Comparison of ENCODE assay signal across 39 cellular contexts in the genomic region with DNA sequence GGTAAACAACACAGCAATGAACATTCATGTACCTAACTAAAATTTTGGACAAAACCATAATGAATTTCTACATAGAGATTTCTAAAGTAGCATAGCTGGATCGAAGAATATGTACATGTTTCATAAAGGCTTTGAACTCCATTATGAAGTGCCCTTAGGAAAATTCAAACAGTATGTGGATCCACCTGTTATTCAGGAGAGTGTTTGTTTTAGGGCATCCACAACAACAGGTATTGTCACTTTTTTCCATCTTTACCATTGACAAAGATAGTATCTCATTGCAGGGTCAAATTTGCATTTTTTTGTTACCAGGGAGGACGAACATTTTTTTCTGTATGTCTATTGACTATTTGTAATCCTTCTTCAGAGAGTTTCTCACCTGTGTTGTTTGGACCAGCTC.
"Had no signal": no experiment of that assay in that cellular context is flagged by ENCODE, and none has a peak within 500 bp of the region (broad histone marks: within the 10 kb centered on the region; RNA-seq: fewer than 3 reads in every experiment).

No MANE protein-coding gene starts in this region.

- H3K27ac ChIP-seq: adrenal gland, ascending aorta, body of pancreas, brain microvascular endothelial cell, breast epithelium, cardiac muscle cell had no signal

- H3K9me3 Mint-ChIP-seq: activated naive CD4-positive, alpha-beta T cell treated with anti-CD3 and anti-CD28 coated beads for 36 hours; activated naive CD4-positive, alpha-beta T cell treated with anti-CD3 and anti-CD28 coated beads, Interleukin-2, amount 10 ng/mL, durations not matched to agents 7 days and 5 days; activated naive CD4-positive, alpha-beta T cell treated with anti-CD3 and anti-CD28 coated beads, Interleukin-2, amount 50 U/mL, for 24 hours; activated naive CD4-positive, alpha-beta T cell treated with anti-CD3 and anti-CD28 coated beads, Interleukin-2, amount 50 U/mL, for 72 hours; activated naive CD8-positive, alpha-beta T cell treated with anti-CD3 and anti-CD28 coated beads for 36 hours; activated naive CD8-positive, alpha-beta T cell treated with anti-CD3 and anti-CD28 coated beads, Interleukin-2, amount 10 ng/mL, durations not matched to agents 7 days and 5 days; activated naive CD8-positive, alpha-beta T cell treated with anti-CD3 and anti-CD28 coated beads, Interleukin-2, amount 50 U/mL, for 24 hours; activated T-cell treated with anti-CD3 and anti-CD28 coated beads, Interleukin-2, amount 50 U/mL, for 4 hours; activated T-cell treated with anti-CD3 and anti-CD28 coated beads, Interleukin-2, amount 50 U/mL, for 72 hours; activated T-helper 1 cell treated with anti-CD3 and anti-CD28 coated beads, Interleukin-12 subunit alpha, Interleukin-12 subunit beta, Interleukin-2, Interleukin-4 antibody, amounts not matched to agents 30 ng/mL and 10 ng/mL and 1 ng/mL, durations not matched to agents 14 hours and 24 hours and 36 hours; activated T-helper 17 cell treated with anti-CD3 and anti-CD28 coated beads, Interleukin-2, amount 50 U/mL, for 72 hours; activated T-helper 2 cell treated with anti-CD3 and anti-CD28 coated beads, Interferon-gamma antibody, Interleukin-2, Interleukin-4, amounts not matched to agents 10 μg/mL and 5 μg/mL and 100 μg/mL, durations not matched to agents 14 hours and 24 hours and 36 hours; brain; central memory CD8-positive, alpha-beta T cell had no signal

- H3K4me3 ChIP-seq: adrenal gland, ascending aorta, body of pancreas, breast epithelium, cardiac muscle cell had no signal

- H3K4me1 ChIP-seq: adrenal gland, ascending aorta, body of pancreas, breast epithelium had no signal

- FAIRE-seq: astrocyte, bronchial epithelial cell, colon had no signal

- H3K36me3 Mint-ChIP-seq: activated naive CD4-positive, alpha-beta T cell treated with anti-CD3 and anti-CD28 coated beads, Interleukin-2, amount 10 ng/mL, durations not matched to agents 7 days and 5 days; activated naive CD4-positive, alpha-beta T cell treated with anti-CD3 and anti-CD28 coated beads, Interleukin-2, amount 50 U/mL, for 24 hours; activated naive CD4-positive, alpha-beta T cell treated with anti-CD3 and anti-CD28 coated beads, Interleukin-2, amount 50 U/mL, for 72 hours; activated naive CD8-positive, alpha-beta T cell; activated naive CD8-positive, alpha-beta T cell treated with anti-CD3 and anti-CD28 coated beads for 36 hours; activated naive CD8-positive, alpha-beta T cell treated with anti-CD3 and anti-CD28 coated beads, Interleukin-2, amount 10 ng/mL, durations not matched to agents 7 days and 5 days; brain had no signal

- H3K4me3 Mint-ChIP-seq: activated naive CD4-positive, alpha-beta T cell treated with anti-CD3 and anti-CD28 coated beads for 36 hours; activated naive CD4-positive, alpha-beta T cell treated with anti-CD3 and anti-CD28 coated beads, Interleukin-2, amount 10 ng/mL, durations not matched to agents 7 days and 5 days; activated naive CD4-positive, alpha-beta T cell treated with anti-CD3 and anti-CD28 coated beads, Interleukin-2, amount 50 U/mL, for 24 hours; activated naive CD8-positive, alpha-beta T cell; activated naive CD8-positive, alpha-beta T cell treated with anti-CD3 and anti-CD28 coated beads for 36 hours; activated naive CD8-positive, alpha-beta T cell treated with anti-CD3 and anti-CD28 coated beads, Interleukin-2, amount 10 ng/mL, durations not matched to agents 7 days and 5 days; activated naive CD8-positive, alpha-beta T cell treated with anti-CD3 and anti-CD28 coated beads, Interleukin-2, amount 50 U/mL, for 24 hours; activated T-cell treated with anti-CD3 and anti-CD28 coated beads, Interleukin-2, amount 50 U/mL, for 4 hours; activated T-cell treated with anti-CD3 and anti-CD28 coated beads, Interleukin-2, amount 50 U/mL, for 72 hours; activated T-helper 1 cell treated with anti-CD3 and anti-CD28 coated beads, Interleukin-12 subunit alpha, Interleukin-12 subunit beta, Interleukin-2, Interleukin-4 antibody, amounts not matched to agents 30 ng/mL and 10 ng/mL and 1 ng/mL, durations not matched to agents 14 hours and 24 hours and 36 hours; activated T-helper 17 cell treated with anti-CD3 and anti-CD28 coated beads, Interleukin-2, amount 50 U/mL, for 72 hours; brain; central memory CD8-positive, alpha-beta T cell had no signal

- H3K27me3 Mint-ChIP-seq: activated naive CD4-positive, alpha-beta T cell treated with anti-CD3 and anti-CD28 coated beads, Interleukin-2, amount 10 ng/mL, durations not matched to agents 7 days and 5 days had no signal

- H3K27ac Mint-ChIP-seq: activated naive CD4-positive, alpha-beta T cell treated with anti-CD3 and anti-CD28 coated beads for 36 hours; activated naive CD4-positive, alpha-beta T cell treated with anti-CD3 and anti-CD28 coated beads, Interleukin-2, amount 10 ng/mL, durations not matched to agents 7 days and 5 days; activated naive CD4-positive, alpha-beta T cell treated with anti-CD3 and anti-CD28 coated beads, Interleukin-2, amount 50 U/mL, for 24 hours; activated naive CD4-positive, alpha-beta T cell treated with anti-CD3 and anti-CD28 coated beads, Interleukin-2, amount 50 U/mL, for 72 hours; activated naive CD8-positive, alpha-beta T cell; activated naive CD8-positive, alpha-beta T cell treated with anti-CD3 and anti-CD28 coated beads for 36 hours; activated naive CD8-positive, alpha-beta T cell treated with anti-CD3 and anti-CD28 coated beads, Interleukin-2, amount 10 ng/mL, durations not matched to agents 7 days and 5 days; activated naive CD8-positive, alpha-beta T cell treated with anti-CD3 and anti-CD28 coated beads, Interleukin-2, amount 50 U/mL, for 24 hours; activated T-cell treated with anti-CD3 and anti-CD28 coated beads, Interleukin-2, amount 50 U/mL, for 72 hours; activated T-helper 1 cell treated with anti-CD3 and anti-CD28 coated beads, Interleukin-12 subunit alpha, Interleukin-12 subunit beta, Interleukin-2, Interleukin-4 antibody, amounts not matched to agents 30 ng/mL and 10 ng/mL and 1 ng/mL, durations not matched to agents 14 hours and 24 hours and 36 hours; activated T-helper 17 cell treated with anti-CD3 and anti-CD28 coated beads, Interleukin-2, amount 50 U/mL, for 72 hours; activated T-helper 2 cell treated with anti-CD3 and anti-CD28 coated beads, Interferon-gamma antibody, Interleukin-2, Interleukin-4, amounts not matched to agents 10 μg/mL and 5 μg/mL and 100 μg/mL, durations not matched to agents 14 hours and 24 hours and 36 hours; brain had no signal

- H3K36me3 ChIP-seq: adrenal gland, ascending aorta, brain microvascular endothelial cell, breast epithelium, cardiac muscle cell had no signal

- DNase-seq: activated effector memory CD4-positive, alpha-beta T cell treated with anti-CD3 and anti-CD28 coated beads, Interleukin-2, amount 50 U/mL, for 16 hours; activated effector memory CD4-positive, alpha-beta T cell treated with Interleukin-2 at 50 U/mL for 16 hours; activated gamma-delta T cell; activated gamma-delta T cell treated with Interleukin-2 at 50 U/mL for 16 hours; activated naive CD4-positive, alpha-beta T cell; activated naive CD4-positive, alpha-beta T cell treated with anti-CD3 and anti-CD28 coated beads for 36 hours; activated naive CD4-positive, alpha-beta T cell treated with anti-CD3 and anti-CD28 coated beads, Interleukin-2, amount 10 ng/mL, durations not matched to agents 7 days and 5 days; activated naive CD4-positive, alpha-beta T cell treated with anti-CD3 and anti-CD28 coated beads, Interleukin-2, amount 50 U/mL, for 16 hours; activated naive CD4-positive, alpha-beta T cell treated with Interleukin-2 at 50 U/mL for 16 hours; activated naive CD8-positive, alpha-beta T cell treated with anti-CD3 and anti-CD28 coated beads for 36 hours; activated naive CD8-positive, alpha-beta T cell treated with anti-CD3 and anti-CD28 coated beads, Interleukin-2, amount 10 ng/mL, durations not matched to agents 7 days and 5 days; activated naive CD8-positive, alpha-beta T cell treated with anti-CD3 and anti-CD28 coated beads, Interleukin-2, amount 50 U/mL, for 24 hours; activated T-cell treated with anti-CD3 and anti-CD28 coated beads, Interleukin-2, amount 50 U/mL, for 4 hours; activated T-cell treated with anti-CD3 and anti-CD28 coated beads, Interleukin-2, amount 50 U/mL, for 48 hours; activated T-cell treated with anti-CD3 and anti-CD28 coated beads, Interleukin-2, amount 50 U/mL, for 72 hours; adrenal gland; amniotic stem cell; amygdala; anterior cingulate cortex; aorta; body of pancreas; brain microvascular endothelial cell; caudate nucleus; central memory CD4-positive, alpha-beta T cell; cerebellar nuclear complex had no signal

- H3K4me1 Mint-ChIP-seq: activated naive CD4-positive, alpha-beta T cell treated with anti-CD3 and anti-CD28 coated beads, Interleukin-2, amount 10 ng/mL, durations not matched to agents 7 days and 5 days; activated naive CD4-positive, alpha-beta T cell treated with anti-CD3 and anti-CD28 coated beads, Interleukin-2, amount 50 U/mL, for 24 hours; activated naive CD8-positive, alpha-beta T cell treated with anti-CD3 and anti-CD28 coated beads for 36 hours; activated naive CD8-positive, alpha-beta T cell treated with anti-CD3 and anti-CD28 coated beads, Interleukin-2, amount 10 ng/mL, durations not matched to agents 7 days and 5 days; activated naive CD8-positive, alpha-beta T cell treated with anti-CD3 and anti-CD28 coated beads, Interleukin-2, amount 50 U/mL, for 24 hours; activated T-helper 17 cell treated with anti-CD3 and anti-CD28 coated beads, Interleukin-2, amount 50 U/mL, for 72 hours; brain; central memory CD8-positive, alpha-beta T cell had no signal

- H3K9me3 ChIP-seq: adrenal gland, ascending aorta, body of pancreas, breast epithelium had no signal
